21 cellular contexts compared by ENCODE assay signal in genomic region chr1:72954943-72955342, GRCh38.
"Had no signal": no experiment of that assay in that cellular context is flagged by ENCODE, and none has a peak within 500 bp of the region (broad histone marks: within the 10 kb centered on the region; RNA-seq: fewer than 3 reads in every experiment).

No MANE protein-coding gene starts in this region.

- H3K4me3 ChIP-seq: colonic mucosa, lower lobe of right lung, right atrium auricular region, smooth muscle cell, suprapubic skin, transverse colon, upper lobe of right lung, uterus had no signal

- ATAC-seq: left ventricle myocardium superior; lower lobe of right lung; natural killer cell; sciatic nerve; stimulated activated naive CD8-positive, alpha-beta T cell treated with anti-CD3 and anti-CD28 coated beads, Interleukin-15, amount 100 ng/mL, for 72 hours; upper lobe of right lung had no signal

- DNase-seq: colonic mucosa; effector memory CD4-positive, alpha-beta T cell; erythroblast; hypothalamus; immature natural killer cell; left ventricle myocardium superior; lower lobe of right lung; natural killer cell; stimulated activated CD4-positive, alpha-beta T cell treated with anti-CD3 and anti-CD28 coated beads, Interleukin-12 subunit alpha, Interleukin-12 subunit beta, amount 100 ng/mL, for 4 hours; stimulated activated CD4-positive, alpha-beta T cell treated with anti-CD3 and anti-CD28 coated beads, Interleukin-1b, Interleukin-23, amount 100 ng/mL, for 48 hours; stimulated activated CD4-positive, alpha-beta T cell treated with anti-CD3 and anti-CD28 coated beads, Interleukin-4, amount 100 ng/mL, for 1 hour; stimulated activated CD8-positive, alpha-beta memory T cell treated with anti-CD3 and anti-CD28 coated beads, Interleukin-4, amount 100 ng/mL, for 48 hours; stimulated activated naive CD4-positive, alpha-beta T cell; stimulated activated naive CD8-positive, alpha-beta T cell treated with anti-CD3 and anti-CD28 coated beads, Interleukin-15, amount 100 ng/mL, for 72 hours; transverse colon; upper lobe of right lung; uterus had no signal
